ENCODE assay signal across 17 cellular contexts in the genomic region with DNA sequence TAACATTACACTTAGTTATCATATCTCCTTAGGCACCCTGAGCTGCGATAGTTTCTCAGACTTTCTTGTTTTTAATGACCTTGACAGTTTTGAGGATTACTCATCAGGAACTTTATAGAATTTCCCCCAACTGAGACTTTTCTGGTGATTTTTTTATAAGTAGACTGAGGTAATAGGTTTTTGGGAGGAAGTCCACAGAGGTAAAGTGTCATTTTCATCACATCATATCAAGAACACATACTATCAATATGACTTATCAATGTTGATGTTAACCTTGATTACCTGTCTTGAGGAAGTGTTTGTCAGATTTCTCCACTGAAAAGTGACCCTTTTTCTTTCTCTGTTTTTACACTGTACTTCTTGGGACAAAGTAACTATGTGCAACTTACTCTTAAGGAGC.
DNase-seq lines count a peak whose midpoint lies in the region; ATAC-seq and TF ChIP-seq lines count a peak whose summit lies in the region.
"Had no signal": no experiment of that assay in that cellular context is flagged by ENCODE, and none has a peak within 500 bp of the region (broad histone marks: within the 10 kb centered on the region; RNA-seq: fewer than 3 reads in every experiment).

No MANE protein-coding gene starts in this region.

- no peak for TF ChIP-seq POLR2A in adrenal gland (IDR thresholded peaks at IDR 0.05)
- TF ChIP-seq POLR2A in body of pancreas (IDR thresholded peaks at IDR 0.05): no peak
- no peak for TF ChIP-seq POLR2A in sigmoid colon (IDR thresholded peaks at IDR 0.05)

- DNase-seq in activated T-cell treated with anti-CD3 and anti-CD28 coated beads, Interleukin-2, amount 50 U/mL, for 72 hours: no peak
- no peak for DNase-seq in activated T-cell treated with anti-CD3 and anti-CD28 coated beads, Interleukin-2, amount 50 U/mL, for 24 hours
- DNase-seq in adrenal gland: no peak
- no peak for DNase-seq in body of pancreas
- DNase-seq in DMS53 (lab: John Stamatoyannopoulos, UW): no peak
- no peak for DNase-seq in BE2C
- no peak for DNase-seq in sigmoid colon
- DNase-seq: Caco-2; CD8-positive, alpha-beta memory T cell; EL; GDM1; IMR-90; KBM-7 had no signal

- peaks cover 28% of the 10 kb centered on the region for H3K27me3 Mint-ChIP-seq in activated T-cell treated with anti-CD3 and anti-CD28 coated beads, Interleukin-2, amount 50 U/mL, for 72 hours (ENCODE audit: low read depth)
- H3K27me3 Mint-ChIP-seq in activated T-cell treated with anti-CD3 and anti-CD28 coated beads, Interleukin-2, amount 50 U/mL, for 24 hours: peaks cover 2% of the 10 kb centered on the region

- no peaks in the 10 kb centered on the region for H3K9me3 Mint-ChIP-seq in activated T-cell treated with anti-CD3 and anti-CD28 coated beads, Interleukin-2, amount 50 U/mL, for 72 hours
- H3K9me3 Mint-ChIP-seq in activated T-cell treated with anti-CD3 and anti-CD28 coated beads, Interleukin-2, amount 50 U/mL, for 24 hours: no peaks in the 10 kb centered on the region
- H3K9me3 Mint-ChIP-seq: CD8-positive, alpha-beta memory T cell had no signal

- H3K27me3 ChIP-seq in adrenal gland (no peaks in the 10 kb centered on the region), rectal smooth muscle tissue (ENCODE audit: control insufficient read depth, insufficient read depth, low read length) (no peaks in the 10 kb centered on the region), body of pancreas (no peaks in the 10 kb centered on the region), BE2C (no peaks in the 10 kb centered on the region), sigmoid colon (no peaks in the 10 kb centered on the region)
- H3K27me3 ChIP-seq: BLaER1 had no signal

- no peaks in the 10 kb centered on the region for H3K9me3 ChIP-seq in adrenal gland (replicated peaks in 1 of 3)
- H3K9me3 ChIP-seq in body of pancreas: no peaks in the 10 kb centered on the region
- H3K9me3 ChIP-seq in BE2C: no peaks in the 10 kb centered on the region
- no peaks in the 10 kb centered on the region for H3K9me3 ChIP-seq in sigmoid colon
- H3K9me3 ChIP-seq: BLaER1, Caco-2, HAP-1 had no signal

- H3K27ac ChIP-seq in adrenal gland: peak overlapping the region in 3 of 5 donors; percentile 14 to 61 (median 44)
- H3K27ac ChIP-seq in rectal smooth muscle tissue (ENCODE audit: low read depth, low read length): peak overlapping the region; percentile 8
- no peak overlapping the region for H3K27ac ChIP-seq in body of pancreas
- peak overlapping the region in 2 of 4 donors; percentile 79 to 82 for H3K27ac ChIP-seq in sigmoid colon
- H3K27ac ChIP-seq: 22Rv1, BLaER1 had no signal

- intact Hi-C loops in adrenal gland (cut with DNase I) (no loop called here), body of pancreas (cut with DNase I) (no loop called here), sigmoid colon (cut with DNase I) (no loop called here)

- 47 to 56% (median 55%) methylated on average over 1 of the region's 1 CpG for WGBS in adrenal gland, 4 donors
- WGBS in body of pancreas, 2 donors: 81 to 87% methylated on average over 1 of the region's 1 CpG
- WGBS in sigmoid colon, 2 donors: 85% methylated on average over 1 of the region's 1 CpG

- H3K4me1 Mint-ChIP-seq in activated T-cell treated with anti-CD3 and anti-CD28 coated beads, Interleukin-2, amount 50 U/mL, for 72 hours (ENCODE audit: low read depth): peaks cover 7% of the 10 kb centered on the region
- H3K4me1 Mint-ChIP-seq in activated T-cell treated with anti-CD3 and anti-CD28 coated beads, Interleukin-2, amount 50 U/mL, for 24 hours (ENCODE audit: low read depth): peaks cover 4% of the 10 kb centered on the region
- H3K4me1 Mint-ChIP-seq: CD8-positive, alpha-beta memory T cell had no signal

- no peaks in the 10 kb centered on the region for H3K36me3 ChIP-seq in adrenal gland (replicated peaks in 1 of 2)
- H3K36me3 ChIP-seq in rectal smooth muscle tissue (ENCODE audit: control insufficient read depth, insufficient read depth, low read length): no peaks in the 10 kb centered on the region
- no peaks in the 10 kb centered on the region for H3K36me3 ChIP-seq in body of pancreas (replicated peaks in 1 of 2; ENCODE audit: insufficient read depth in 1 of 2, low read depth in 2 of 2)
- no peaks in the 10 kb centered on the region; the same call in none of the 2 replicates for H3K36me3 ChIP-seq in BE2C
- H3K36me3 ChIP-seq in sigmoid colon: no peaks in the 10 kb centered on the region
- H3K36me3 ChIP-seq: BLaER1, HAP-1 had no signal

- H3K27ac Mint-ChIP-seq in activated T-cell treated with anti-CD3 and anti-CD28 coated beads, Interleukin-2, amount 50 U/mL, for 72 hours: no peak overlapping the region
- no peak overlapping the region for H3K27ac Mint-ChIP-seq in activated T-cell treated with anti-CD3 and anti-CD28 coated beads, Interleukin-2, amount 50 U/mL, for 24 hours
- H3K27ac Mint-ChIP-seq: CD8-positive, alpha-beta memory T cell had no signal

- no peaks in the 10 kb centered on the region for H3K36me3 Mint-ChIP-seq in activated T-cell treated with anti-CD3 and anti-CD28 coated beads, Interleukin-2, amount 50 U/mL, for 72 hours (ENCODE audit: insufficient read depth in 2 of 2)
- no peaks in the 10 kb centered on the region for H3K36me3 Mint-ChIP-seq in activated T-cell treated with anti-CD3 and anti-CD28 coated beads, Interleukin-2, amount 50 U/mL, for 24 hours (ENCODE audit: low read depth)
- H3K36me3 Mint-ChIP-seq: CD8-positive, alpha-beta memory T cell had no signal

- ATAC-seq in activated T-cell treated with anti-CD3 and anti-CD28 coated beads, Interleukin-2, amount 50 U/mL, for 72 hours (replicated peaks in 1 of 2): peak; percentile 39 to 67
- no peak for ATAC-seq in body of pancreas

- H3K4me1 ChIP-seq in adrenal gland (replicated peaks in 1 of 2) (peaks cover 16 to 21% of the 10 kb centered on the region in 2 donors), rectal smooth muscle tissue (ENCODE audit: control insufficient read depth, insufficient read depth, low read length) (peaks cover 10% of the 10 kb centered on the region), body of pancreas (peaks cover 13% of the 10 kb centered on the region), BE2C (no peaks in the 10 kb centered on the region; the same call in 1 of the 2 replicates), sigmoid colon (peaks cover 0 to 94% (median 46%) of the 10 kb centered on the region in 4 donors)
- H3K4me1 ChIP-seq: BLaER1, Caco-2, HAP-1 had no signal

- no peak overlapping the region for H3K4me3 ChIP-seq in adrenal gland
- no peak overlapping the region for H3K4me3 ChIP-seq in rectal smooth muscle tissue (ENCODE audit: low read length)
- H3K4me3 ChIP-seq in body of pancreas: no peak overlapping the region
- no peak overlapping the region for H3K4me3 ChIP-seq in BE2C (ENCODE audit: low read depth, low read length)
- H3K4me3 ChIP-seq in sigmoid colon: no peak overlapping the region
- H3K4me3 ChIP-seq: BLaER1, HAP-1 had no signal

- TF ChIP-seq CTCF in adrenal gland (IDR thresholded peaks at IDR 0.05) (no peak), body of pancreas (IDR thresholded peaks at IDR 0.05) (no peak), BE2C (IDR thresholded peaks at IDR 0.05; ENCODE audit: low read depth, low read length) (no peak), sigmoid colon (IDR thresholded peaks at IDR 0.05) (no peak)

- TF ChIP-seq EP300 in sigmoid colon (IDR thresholded peaks at IDR 0.05): no peak

- no peak overlapping the region for H3K9ac ChIP-seq in rectal smooth muscle tissue (ENCODE audit: low read length)
- H3K9ac ChIP-seq: BLaER1 had no signal

- no peak overlapping the region for H3K4me3 Mint-ChIP-seq in activated T-cell treated with anti-CD3 and anti-CD28 coated beads, Interleukin-2, amount 50 U/mL, for 72 hours
- no peak overlapping the region for H3K4me3 Mint-ChIP-seq in activated T-cell treated with anti-CD3 and anti-CD28 coated beads, Interleukin-2, amount 50 U/mL, for 24 hours
- H3K4me3 Mint-ChIP-seq: CD8-positive, alpha-beta memory T cell had no signal

Comparison
In these comparisons a context has a peak if more than half of its experiments do, and no peak if none do; other contexts are left out.
1. H3K27ac ChIP-seq: peak in adrenal gland (3 of 5) and rectal smooth muscle tissue (single experiment); none in body of pancreas (0 of 4).